In genomic region chr3:140523600-140523999, GRCh38 we compare ENCODE assay signal across 26 cellular contexts.
"Had no signal": no experiment of that assay in that cellular context is flagged by ENCODE, and none has a peak within 500 bp of the region (broad histone marks: within the 10 kb centered on the region; RNA-seq: fewer than 3 reads in every experiment).

No MANE protein-coding gene starts in this region.

- DNase-seq: heart right ventricle; left ventricle myocardium inferior; midbrain; mucosa of descending colon; naive B cell; natural killer cell; nephron progenitor cell; occipital lobe; right lobe of liver; small intestine; spleen; stimulated activated CD4-positive, alpha-beta T cell treated with anti-CD3 and anti-CD28 coated beads, Interleukin-4, amount 100 ng/mL, for 4 hours; stimulated activated CD8-positive, alpha-beta memory T cell treated with anti-CD3 and anti-CD28 coated beads, Interleukin-4, amount 100 ng/mL, for 48 hours; stimulated activated naive CD4-positive, alpha-beta T cell treated with Interleukin-2 at 50 U/mL for 16 hours; stimulated activated naive CD8-positive, alpha-beta T cell treated with anti-CD3 and anti-CD28 coated beads, Interleukin-15, amount 100 ng/mL, for 72 hours; substantia nigra; tibial artery; trophoblast cell; upper lobe of right lung had no signal

- H3K4me1 ChIP-seq: heart right ventricle, left ventricle myocardium inferior, parathyroid adenoma, right atrium auricular region, right lobe of liver, spleen, tibial artery, upper lobe of right lung had no signal

- H3K79me2 ChIP-seq: hepatocyte, parathyroid adenoma had no signal

- H3K27me3 ChIP-seq: hepatocyte, neural progenitor cell, neutrophil, right atrium auricular region, right lobe of liver, tibial artery, upper lobe of right lung had no signal

- H2AFZ ChIP-seq: hepatocyte, neural progenitor cell, parathyroid adenoma had no signal

- H3K27ac ChIP-seq: heart right ventricle, hepatocyte, left ventricle myocardium inferior, neural progenitor cell, neutrophil, parathyroid adenoma, right atrium auricular region, right lobe of liver, spleen, thoracic aorta, tibial artery, upper lobe of right lung had no signal

- H3K9ac ChIP-seq: neural progenitor cell, parathyroid adenoma had no signal

- H3K9me3 ChIP-seq: mucosa of descending colon, neutrophil, right atrium auricular region, right lobe of liver, upper lobe of right lung had no signal

- H3K4me2 ChIP-seq: hepatocyte, neural progenitor cell had no signal

- H3K36me3 ChIP-seq: heart right ventricle, left ventricle myocardium inferior, neural progenitor cell, neutrophil, right atrium auricular region, right lobe of liver, spleen, thoracic aorta, tibial artery, upper lobe of right lung had no signal

- H3K4me3 ChIP-seq: heart right ventricle, hepatocyte, left ventricle myocardium inferior, lung, mucosa of descending colon, neural progenitor cell, right atrium auricular region, right lobe of liver, spleen, thoracic aorta, tibial artery, upper lobe of right lung had no signal
